ENCODE assay signal across 1 cellular context in the genomic region with DNA sequence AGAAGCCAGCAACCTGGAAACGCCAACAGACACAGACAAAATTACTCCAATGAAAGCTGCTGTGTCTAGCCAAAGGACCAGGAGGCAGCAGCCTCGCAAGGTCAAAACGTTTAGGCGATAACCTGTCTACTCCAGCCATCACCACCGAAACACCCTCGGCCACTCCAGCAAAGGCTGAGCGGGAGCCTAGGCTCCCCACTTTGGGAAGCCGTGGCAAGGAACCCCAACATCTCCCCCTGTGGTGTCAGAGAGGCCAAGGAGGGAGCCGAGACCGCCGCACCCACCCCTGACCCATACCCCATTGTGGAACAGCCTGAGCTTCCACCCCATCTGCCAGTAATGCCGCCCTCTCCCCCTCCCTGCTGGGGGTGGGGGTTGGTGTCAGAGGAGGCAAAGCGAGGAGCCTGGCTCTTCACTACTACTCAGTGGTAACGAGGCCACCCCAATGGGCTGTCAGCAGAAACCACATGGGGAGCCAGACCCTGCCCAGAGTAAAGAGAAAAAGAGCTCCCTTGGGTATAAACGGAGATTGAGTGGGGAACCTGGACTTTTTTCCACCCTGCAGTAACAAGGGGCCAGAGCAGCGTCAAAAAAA.
A peak's percentile ranks its signal among the peaks of the same experiment; 100 is the strongest.
TF ChIP-seq lines count a peak whose summit lies in the region.

No MANE protein-coding gene starts in this region.

TF ChIP-seq in K562, 482 proteins besides CTCF, POLR2A, EP300 and RAD21 (continued from another document and continues in another):
- TF ChIP-seq, protein P1, sequence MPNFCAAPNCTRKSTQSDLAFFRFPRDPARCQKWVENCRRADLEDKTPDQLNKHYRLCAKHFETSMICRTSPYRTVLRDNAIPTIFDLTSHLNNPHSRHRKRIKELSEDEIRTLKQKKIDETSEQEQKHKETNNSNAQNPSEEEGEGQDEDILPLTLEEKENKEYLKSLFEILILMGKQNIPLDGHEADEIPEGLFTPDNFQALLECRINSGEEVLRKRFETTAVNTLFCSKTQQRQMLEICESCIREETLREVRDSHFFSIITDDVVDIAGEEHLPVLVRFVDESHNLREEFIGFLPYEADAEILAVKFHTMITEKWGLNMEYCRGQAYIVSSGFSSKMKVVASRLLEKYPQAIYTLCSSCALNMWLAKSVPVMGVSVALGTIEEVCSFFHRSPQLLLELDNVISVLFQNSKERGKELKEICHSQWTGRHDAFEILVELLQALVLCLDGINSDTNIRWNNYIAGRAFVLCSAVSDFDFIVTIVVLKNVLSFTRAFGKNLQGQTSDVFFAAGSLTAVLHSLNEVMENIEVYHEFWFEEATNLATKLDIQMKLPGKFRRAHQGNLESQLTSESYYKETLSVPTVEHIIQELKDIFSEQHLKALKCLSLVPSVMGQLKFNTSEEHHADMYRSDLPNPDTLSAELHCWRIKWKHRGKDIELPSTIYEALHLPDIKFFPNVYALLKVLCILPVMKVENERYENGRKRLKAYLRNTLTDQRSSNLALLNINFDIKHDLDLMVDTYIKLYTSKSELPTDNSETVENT (CRISPR knock-in tag; IDR thresholded peaks at IDR 0.05) = 0 out of 2 replicates have a peak, but pooled peaks have one; percentile 22
- no peak for TF ChIP-seq HDAC1 (IDR thresholded peaks at IDR 0.05)
- TF ChIP-seq MYNN (IDR thresholded peaks at IDR 0.05) = no peak
- 0 out of 2 replicates have a peak, but pooled peaks have one; percentile 6 for TF ChIP-seq MYNN (CRISPR knock-in tag; IDR thresholded peaks at IDR 0.05)
- TF ChIP-seq, protein P2, sequence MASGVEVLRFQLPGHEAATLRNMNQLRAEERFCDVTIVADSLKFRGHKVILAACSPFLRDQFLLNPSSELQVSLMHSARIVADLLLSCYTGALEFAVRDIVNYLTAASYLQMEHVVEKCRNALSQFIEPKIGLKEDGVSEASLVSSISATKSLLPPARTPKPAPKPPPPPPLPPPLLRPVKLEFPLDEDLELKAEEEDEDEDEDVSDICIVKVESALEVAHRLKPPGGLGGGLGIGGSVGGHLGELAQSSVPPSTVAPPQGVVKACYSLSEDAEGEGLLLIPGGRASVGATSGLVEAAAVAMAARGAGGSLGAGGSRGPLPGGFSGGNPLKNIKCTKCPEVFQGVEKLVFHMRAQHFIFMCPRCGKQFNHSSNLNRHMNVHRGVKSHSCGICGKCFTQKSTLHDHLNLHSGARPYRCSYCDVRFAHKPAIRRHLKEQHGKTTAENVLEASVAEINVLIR (CRISPR knock-in tag; IDR thresholded peaks at IDR 0.05) = no peak
- no peak for TF ChIP-seq NR2C2 (CRISPR knock-in tag; IDR thresholded peaks at IDR 0.05)
- TF ChIP-seq NR2C2 (tag; IDR thresholded peaks at IDR 0.05) = no peak
- peak; percentile 5 for TF ChIP-seq TBP (optimal IDR thresholded peaks at IDR 0.05; ENCODE audit: low read depth, low read length)
- TF ChIP-seq SAFB2 (IDR thresholded peaks at IDR 0.05; ENCODE audit: borderline replicate concordance, low read depth, low read length, severe bottlenecking) = no peak
- TF ChIP-seq, protein P3, sequence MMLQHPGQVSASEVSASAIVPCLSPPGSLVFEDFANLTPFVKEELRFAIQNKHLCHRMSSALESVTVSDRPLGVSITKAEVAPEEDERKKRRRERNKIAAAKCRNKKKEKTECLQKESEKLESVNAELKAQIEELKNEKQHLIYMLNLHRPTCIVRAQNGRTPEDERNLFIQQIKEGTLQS (IDR thresholded peaks at IDR 0.05) = no peak
- TF ChIP-seq, protein P3 (CRISPR knock-in tag; conservative IDR thresholded peaks at IDR 0.05) = 0 out of 2 replicates have a peak, but pooled peaks have one; percentile 9
- TF ChIP-seq ZNF780A (CRISPR knock-in tag; IDR thresholded peaks at IDR 0.05) = no peak
- TF ChIP-seq ZNF830 (CRISPR knock-in tag; IDR thresholded peaks at IDR 0.05) = 0 out of 2 replicates have a peak, but pooled peaks have one; percentile 14
- TF ChIP-seq, protein P4, sequence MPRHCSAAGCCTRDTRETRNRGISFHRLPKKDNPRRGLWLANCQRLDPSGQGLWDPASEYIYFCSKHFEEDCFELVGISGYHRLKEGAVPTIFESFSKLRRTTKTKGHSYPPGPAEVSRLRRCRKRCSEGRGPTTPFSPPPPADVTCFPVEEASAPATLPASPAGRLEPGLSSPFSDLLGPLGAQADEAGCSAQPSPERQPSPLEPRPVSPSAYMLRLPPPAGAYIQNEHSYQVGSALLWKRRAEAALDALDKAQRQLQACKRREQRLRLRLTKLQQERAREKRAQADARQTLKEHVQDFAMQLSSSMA (CRISPR knock-in tag; IDR thresholded peaks at IDR 0.05) = no peak
- no peak for TF ChIP-seq MYBL2 (IDR thresholded peaks at IDR 0.05; ENCODE audit: low read depth)
- TF ChIP-seq MYBL2 (CRISPR knock-in tag; IDR thresholded peaks at IDR 0.05; ENCODE audit: borderline replicate concordance) = no peak
- TF ChIP-seq, protein P5, sequence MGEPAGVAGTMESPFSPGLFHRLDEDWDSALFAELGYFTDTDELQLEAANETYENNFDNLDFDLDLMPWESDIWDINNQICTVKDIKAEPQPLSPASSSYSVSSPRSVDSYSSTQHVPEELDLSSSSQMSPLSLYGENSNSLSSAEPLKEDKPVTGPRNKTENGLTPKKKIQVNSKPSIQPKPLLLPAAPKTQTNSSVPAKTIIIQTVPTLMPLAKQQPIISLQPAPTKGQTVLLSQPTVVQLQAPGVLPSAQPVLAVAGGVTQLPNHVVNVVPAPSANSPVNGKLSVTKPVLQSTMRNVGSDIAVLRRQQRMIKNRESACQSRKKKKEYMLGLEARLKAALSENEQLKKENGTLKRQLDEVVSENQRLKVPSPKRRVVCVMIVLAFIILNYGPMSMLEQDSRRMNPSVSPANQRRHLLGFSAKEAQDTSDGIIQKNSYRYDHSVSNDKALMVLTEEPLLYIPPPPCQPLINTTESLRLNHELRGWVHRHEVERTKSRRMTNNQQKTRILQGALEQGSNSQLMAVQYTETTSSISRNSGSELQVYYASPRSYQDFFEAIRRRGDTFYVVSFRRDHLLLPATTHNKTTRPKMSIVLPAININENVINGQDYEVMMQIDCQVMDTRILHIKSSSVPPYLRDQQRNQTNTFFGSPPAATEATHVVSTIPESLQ (CRISPR knock-in tag; IDR thresholded peaks at IDR 0.05) = no peak
- TF ChIP-seq, protein P6, sequence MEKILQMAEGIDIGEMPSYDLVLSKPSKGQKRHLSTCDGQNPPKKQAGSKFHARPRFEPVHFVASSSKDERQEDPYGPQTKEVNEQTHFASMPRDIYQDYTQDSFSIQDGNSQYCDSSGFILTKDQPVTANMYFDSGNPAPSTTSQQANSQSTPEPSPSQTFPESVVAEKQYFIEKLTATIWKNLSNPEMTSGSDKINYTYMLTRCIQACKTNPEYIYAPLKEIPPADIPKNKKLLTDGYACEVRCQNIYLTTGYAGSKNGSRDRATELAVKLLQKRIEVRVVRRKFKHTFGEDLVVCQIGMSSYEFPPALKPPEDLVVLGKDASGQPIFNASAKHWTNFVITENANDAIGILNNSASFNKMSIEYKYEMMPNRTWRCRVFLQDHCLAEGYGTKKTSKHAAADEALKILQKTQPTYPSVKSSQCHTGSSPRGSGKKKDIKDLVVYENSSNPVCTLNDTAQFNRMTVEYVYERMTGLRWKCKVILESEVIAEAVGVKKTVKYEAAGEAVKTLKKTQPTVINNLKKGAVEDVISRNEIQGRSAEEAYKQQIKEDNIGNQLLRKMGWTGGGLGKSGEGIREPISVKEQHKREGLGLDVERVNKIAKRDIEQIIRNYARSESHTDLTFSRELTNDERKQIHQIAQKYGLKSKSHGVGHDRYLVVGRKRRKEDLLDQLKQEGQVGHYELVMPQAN (IDR thresholded peaks at IDR 0.05; ENCODE audit: borderline replicate concordance) = no peak
- no peak for TF ChIP-seq ZNF133 (CRISPR knock-in tag; IDR thresholded peaks at IDR 0.05)
- TF ChIP-seq ZNF212 (CRISPR knock-in tag; IDR thresholded peaks at IDR 0.05) = no peak
- no peak for TF ChIP-seq RBBP5 (IDR thresholded peaks at IDR 0.05; ENCODE audit: borderline replicate concordance, insufficient read depth, low read length, poor library complexity, severe bottlenecking)
- TF ChIP-seq JUN (IDR thresholded peaks at IDR 0.05; ENCODE audit: borderline replicate concordance, low read depth, low read length) = no peak
- TF ChIP-seq JUN (CRISPR knock-in tag; IDR thresholded peaks at IDR 0.05; ENCODE audit: borderline replicate concordance) = no peak
- TF ChIP-seq GABPB2 (CRISPR knock-in tag; conservative IDR thresholded peaks at IDR 0.05) = no peak
- TF ChIP-seq ILF3 (IDR thresholded peaks at IDR 0.05; ENCODE audit: borderline replicate concordance) = no peak
- no peak for TF ChIP-seq KDM1A (IDR thresholded peaks at IDR 0.05)
- no peak for TF ChIP-seq BRCA1 (IDR thresholded peaks at IDR 0.05)
- TF ChIP-seq BRCA1 (CRISPR knock-in tag; IDR thresholded peaks at IDR 0.05) = no peak
- TF ChIP-seq, protein P7, sequence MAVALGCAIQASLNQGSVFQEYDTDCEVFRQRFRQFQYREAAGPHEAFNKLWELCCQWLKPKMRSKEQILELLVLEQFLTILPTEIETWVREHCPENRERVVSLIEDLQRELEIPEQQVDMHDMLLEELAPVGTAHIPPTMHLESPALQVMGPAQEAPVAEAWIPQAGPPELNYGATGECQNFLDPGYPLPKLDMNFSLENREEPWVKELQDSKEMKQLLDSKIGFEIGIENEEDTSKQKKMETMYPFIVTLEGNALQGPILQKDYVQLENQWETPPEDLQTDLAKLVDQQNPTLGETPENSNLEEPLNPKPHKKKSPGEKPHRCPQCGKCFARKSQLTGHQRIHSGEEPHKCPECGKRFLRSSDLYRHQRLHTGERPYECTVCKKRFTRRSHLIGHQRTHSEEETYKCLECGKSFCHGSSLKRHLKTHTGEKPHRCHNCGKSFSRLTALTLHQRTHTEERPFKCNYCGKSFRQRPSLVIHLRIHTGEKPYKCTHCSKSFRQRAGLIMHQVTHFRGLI (CRISPR knock-in tag; IDR thresholded peaks at IDR 0.05) = no peak
- no peak for TF ChIP-seq GTF2A2 (tag; IDR thresholded peaks at IDR 0.05)
- TF ChIP-seq PHTF2 (CRISPR knock-in tag; IDR thresholded peaks at IDR 0.05) = no peak
- TF ChIP-seq FOXP1 (CRISPR knock-in tag; IDR thresholded peaks at IDR 0.05) = peak; percentile 79; the same call in 1 of the 2 replicates
- TF ChIP-seq ZNF785 (CRISPR knock-in tag; IDR thresholded peaks at IDR 0.05) = no peak
- TF ChIP-seq ZNF24 (IDR thresholded peaks at IDR 0.05) = no peak
- TF ChIP-seq ATF1 (CRISPR knock-in tag; IDR thresholded peaks at IDR 0.05) = no peak
- no peak for TF ChIP-seq ATF1 (tag; IDR thresholded peaks at IDR 0.05)
- no peak for TF ChIP-seq PHF21A (IDR thresholded peaks at IDR 0.05; ENCODE audit: borderline replicate concordance, low read depth)
- no peak for TF ChIP-seq ZNF263 (CRISPR knock-in tag; IDR thresholded peaks at IDR 0.05; ENCODE audit: borderline replicate concordance)
- TF ChIP-seq ESRRB (CRISPR knock-in tag; IDR thresholded peaks at IDR 0.05; ENCODE audit: borderline replicate concordance) = no peak
- TF ChIP-seq ZNF124 (CRISPR knock-in tag; IDR thresholded peaks at IDR 0.05) = no peak
- TF ChIP-seq, protein P8, sequence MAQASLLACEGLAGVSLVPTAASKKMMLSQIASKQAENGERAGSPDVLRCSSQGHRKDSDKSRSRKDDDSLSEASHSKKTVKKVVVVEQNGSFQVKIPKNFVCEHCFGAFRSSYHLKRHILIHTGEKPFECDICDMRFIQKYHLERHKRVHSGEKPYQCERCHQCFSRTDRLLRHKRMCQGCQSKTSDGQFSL (CRISPR knock-in tag; IDR thresholded peaks at IDR 0.05) = no peak
- TF ChIP-seq, protein P8 (tag; IDR thresholded peaks at IDR 0.05) = no peak; a peak in 1 of 4 replicates
- no peak for TF ChIP-seq ZNF436 (CRISPR knock-in tag; IDR thresholded peaks at IDR 0.05)
- TF ChIP-seq, protein P9, sequence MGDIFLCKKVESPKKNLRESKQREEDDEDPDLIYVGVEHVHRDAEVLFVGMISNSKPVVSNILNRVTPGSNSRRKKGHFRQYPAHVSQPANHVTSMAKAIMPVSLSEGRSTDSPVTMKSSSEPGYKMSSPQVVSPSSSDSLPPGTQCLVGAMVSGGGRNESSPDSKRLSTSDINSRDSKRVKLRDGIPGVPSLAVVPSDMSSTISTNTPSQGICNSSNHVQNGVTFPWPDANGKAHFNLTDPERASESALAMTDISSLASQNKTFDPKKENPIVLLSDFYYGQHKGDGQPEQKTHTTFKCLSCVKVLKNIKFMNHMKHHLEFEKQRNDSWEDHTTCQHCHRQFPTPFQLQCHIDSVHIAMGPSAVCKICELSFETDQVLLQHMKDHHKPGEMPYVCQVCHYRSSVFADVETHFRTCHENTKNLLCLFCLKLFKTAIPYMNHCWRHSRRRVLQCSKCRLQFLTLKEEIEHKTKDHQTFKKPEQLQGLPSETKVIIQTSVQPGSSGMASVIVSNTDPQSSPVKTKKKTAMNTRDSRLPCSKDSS (IDR thresholded peaks at IDR 0.05; ENCODE audit: low read depth, partially characterized antibody) = no peak
- no peak for TF ChIP-seq IRF2 (CRISPR knock-in tag; IDR thresholded peaks at IDR 0.05)
- no peak for TF ChIP-seq MAFG (tag; conservative IDR thresholded peaks at IDR 0.05)
- TF ChIP-seq ZNF175 (CRISPR knock-in tag; IDR thresholded peaks at IDR 0.05; ENCODE audit: low read depth) = no peak
- TF ChIP-seq, protein P10, sequence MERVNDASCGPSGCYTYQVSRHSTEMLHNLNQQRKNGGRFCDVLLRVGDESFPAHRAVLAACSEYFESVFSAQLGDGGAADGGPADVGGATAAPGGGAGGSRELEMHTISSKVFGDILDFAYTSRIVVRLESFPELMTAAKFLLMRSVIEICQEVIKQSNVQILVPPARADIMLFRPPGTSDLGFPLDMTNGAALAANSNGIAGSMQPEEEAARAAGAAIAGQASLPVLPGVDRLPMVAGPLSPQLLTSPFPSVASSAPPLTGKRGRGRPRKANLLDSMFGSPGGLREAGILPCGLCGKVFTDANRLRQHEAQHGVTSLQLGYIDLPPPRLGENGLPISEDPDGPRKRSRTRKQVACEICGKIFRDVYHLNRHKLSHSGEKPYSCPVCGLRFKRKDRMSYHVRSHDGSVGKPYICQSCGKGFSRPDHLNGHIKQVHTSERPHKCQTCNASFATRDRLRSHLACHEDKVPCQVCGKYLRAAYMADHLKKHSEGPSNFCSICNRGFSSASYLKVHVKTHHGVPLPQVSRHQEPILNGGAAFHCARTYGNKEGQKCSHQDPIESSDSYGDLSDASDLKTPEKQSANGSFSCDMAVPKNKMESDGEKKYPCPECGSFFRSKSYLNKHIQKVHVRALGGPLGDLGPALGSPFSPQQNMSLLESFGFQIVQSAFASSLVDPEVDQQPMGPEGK (CRISPR knock-in tag; IDR thresholded peaks at IDR 0.05; ENCODE audit: borderline replicate concordance) = no peak
- no peak for TF ChIP-seq DDX20 (tag; IDR thresholded peaks at IDR 0.05; ENCODE audit: low read depth)
- TF ChIP-seq FOXM1 (IDR thresholded peaks at IDR 0.05; ENCODE audit: low read depth) = no peak
- TF ChIP-seq FOXM1 (CRISPR knock-in tag; IDR thresholded peaks at IDR 0.05; ENCODE audit: low read depth) = no peak
- 0 out of 2 replicates have a peak, but pooled peaks have one; percentile 84 for TF ChIP-seq PHB (CRISPR knock-in tag; IDR thresholded peaks at IDR 0.05)
